In the genomic region with DNA sequence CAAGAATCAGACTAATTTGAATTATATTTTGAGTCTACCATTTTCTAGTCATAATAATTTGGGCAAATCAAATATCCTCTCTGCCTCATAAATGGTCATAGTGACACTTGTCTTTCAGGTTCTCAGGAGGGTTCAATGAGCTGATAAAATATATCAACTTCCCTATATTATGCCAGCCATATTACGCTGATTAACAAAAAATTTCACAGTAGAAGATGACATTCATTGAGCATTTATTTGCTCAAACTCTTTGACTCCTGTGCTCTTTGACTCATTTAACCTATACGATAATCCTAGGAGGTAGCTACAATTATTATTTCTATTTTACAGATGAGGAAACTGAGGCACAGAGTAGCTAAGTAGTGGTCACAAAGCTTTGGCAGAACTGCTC, we compare ENCODE assay signal across 1 cellular context.
TF ChIP-seq lines count a peak whose summit lies in the region.

No MANE protein-coding gene starts in this region.

TF ChIP-seq in HCT116, 20 proteins besides CTCF, POLR2A, EP300 and RAD21:
- TF ChIP-seq, protein P1, sequence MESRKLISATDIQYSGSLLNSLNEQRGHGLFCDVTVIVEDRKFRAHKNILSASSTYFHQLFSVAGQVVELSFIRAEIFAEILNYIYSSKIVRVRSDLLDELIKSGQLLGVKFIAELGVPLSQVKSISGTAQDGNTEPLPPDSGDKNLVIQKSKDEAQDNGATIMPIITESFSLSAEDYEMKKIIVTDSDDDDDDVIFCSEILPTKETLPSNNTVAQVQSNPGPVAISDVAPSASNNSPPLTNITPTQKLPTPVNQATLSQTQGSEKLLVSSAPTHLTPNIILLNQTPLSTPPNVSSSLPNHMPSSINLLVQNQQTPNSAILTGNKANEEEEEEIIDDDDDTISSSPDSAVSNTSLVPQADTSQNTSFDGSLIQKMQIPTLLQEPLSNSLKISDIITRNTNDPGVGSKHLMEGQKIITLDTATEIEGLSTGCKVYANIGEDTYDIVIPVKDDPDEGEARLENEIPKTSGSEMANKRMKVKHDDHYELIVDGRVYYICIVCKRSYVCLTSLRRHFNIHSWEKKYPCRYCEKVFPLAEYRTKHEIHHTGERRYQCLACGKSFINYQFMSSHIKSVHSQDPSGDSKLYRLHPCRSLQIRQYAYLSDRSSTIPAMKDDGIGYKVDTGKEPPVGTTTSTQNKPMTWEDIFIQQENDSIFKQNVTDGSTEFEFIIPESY (IDR thresholded peaks at IDR 0.05; ENCODE audit: extremely low read depth, insufficient replicate concordance, low read length) = no peak
- TF ChIP-seq POLR2AphosphoS5 (IDR thresholded peaks at IDR 0.05; ENCODE audit: low read depth, low read length) (no peak), ZFX (IDR thresholded peaks at IDR 0.05) (no peak), SRF (IDR thresholded peaks at IDR 0.05; ENCODE audit: low read depth) (no peak), MAX (IDR thresholded peaks at IDR 0.05) (no peak), EZH2phosphoT487 (IDR thresholded peaks at IDR 0.05; ENCODE audit: borderline replicate concordance) (no peak), ELF1 (IDR thresholded peaks at IDR 0.05; ENCODE audit: borderline replicate concordance, low read depth) (no peak), ATF3 (IDR thresholded peaks at IDR 0.05) (no peak), SIN3A (IDR thresholded peaks at IDR 0.05; ENCODE audit: low read depth) (no peak)
- TF ChIP-seq, protein P2, sequence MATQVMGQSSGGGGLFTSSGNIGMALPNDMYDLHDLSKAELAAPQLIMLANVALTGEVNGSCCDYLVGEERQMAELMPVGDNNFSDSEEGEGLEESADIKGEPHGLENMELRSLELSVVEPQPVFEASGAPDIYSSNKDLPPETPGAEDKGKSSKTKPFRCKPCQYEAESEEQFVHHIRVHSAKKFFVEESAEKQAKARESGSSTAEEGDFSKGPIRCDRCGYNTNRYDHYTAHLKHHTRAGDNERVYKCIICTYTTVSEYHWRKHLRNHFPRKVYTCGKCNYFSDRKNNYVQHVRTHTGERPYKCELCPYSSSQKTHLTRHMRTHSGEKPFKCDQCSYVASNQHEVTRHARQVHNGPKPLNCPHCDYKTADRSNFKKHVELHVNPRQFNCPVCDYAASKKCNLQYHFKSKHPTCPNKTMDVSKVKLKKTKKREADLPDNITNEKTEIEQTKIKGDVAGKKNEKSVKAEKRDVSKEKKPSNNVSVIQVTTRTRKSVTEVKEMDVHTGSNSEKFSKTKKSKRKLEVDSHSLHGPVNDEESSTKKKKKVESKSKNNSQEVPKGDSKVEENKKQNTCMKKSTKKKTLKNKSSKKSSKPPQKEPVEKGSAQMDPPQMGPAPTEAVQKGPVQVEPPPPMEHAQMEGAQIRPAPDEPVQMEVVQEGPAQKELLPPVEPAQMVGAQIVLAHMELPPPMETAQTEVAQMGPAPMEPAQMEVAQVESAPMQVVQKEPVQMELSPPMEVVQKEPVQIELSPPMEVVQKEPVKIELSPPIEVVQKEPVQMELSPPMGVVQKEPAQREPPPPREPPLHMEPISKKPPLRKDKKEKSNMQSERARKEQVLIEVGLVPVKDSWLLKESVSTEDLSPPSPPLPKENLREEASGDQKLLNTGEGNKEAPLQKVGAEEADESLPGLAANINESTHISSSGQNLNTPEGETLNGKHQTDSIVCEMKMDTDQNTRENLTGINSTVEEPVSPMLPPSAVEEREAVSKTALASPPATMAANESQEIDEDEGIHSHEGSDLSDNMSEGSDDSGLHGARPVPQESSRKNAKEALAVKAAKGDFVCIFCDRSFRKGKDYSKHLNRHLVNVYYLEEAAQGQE (IDR thresholded peaks at IDR 0.05; ENCODE audit: low read depth) = no peak
